In the genomic region with DNA sequence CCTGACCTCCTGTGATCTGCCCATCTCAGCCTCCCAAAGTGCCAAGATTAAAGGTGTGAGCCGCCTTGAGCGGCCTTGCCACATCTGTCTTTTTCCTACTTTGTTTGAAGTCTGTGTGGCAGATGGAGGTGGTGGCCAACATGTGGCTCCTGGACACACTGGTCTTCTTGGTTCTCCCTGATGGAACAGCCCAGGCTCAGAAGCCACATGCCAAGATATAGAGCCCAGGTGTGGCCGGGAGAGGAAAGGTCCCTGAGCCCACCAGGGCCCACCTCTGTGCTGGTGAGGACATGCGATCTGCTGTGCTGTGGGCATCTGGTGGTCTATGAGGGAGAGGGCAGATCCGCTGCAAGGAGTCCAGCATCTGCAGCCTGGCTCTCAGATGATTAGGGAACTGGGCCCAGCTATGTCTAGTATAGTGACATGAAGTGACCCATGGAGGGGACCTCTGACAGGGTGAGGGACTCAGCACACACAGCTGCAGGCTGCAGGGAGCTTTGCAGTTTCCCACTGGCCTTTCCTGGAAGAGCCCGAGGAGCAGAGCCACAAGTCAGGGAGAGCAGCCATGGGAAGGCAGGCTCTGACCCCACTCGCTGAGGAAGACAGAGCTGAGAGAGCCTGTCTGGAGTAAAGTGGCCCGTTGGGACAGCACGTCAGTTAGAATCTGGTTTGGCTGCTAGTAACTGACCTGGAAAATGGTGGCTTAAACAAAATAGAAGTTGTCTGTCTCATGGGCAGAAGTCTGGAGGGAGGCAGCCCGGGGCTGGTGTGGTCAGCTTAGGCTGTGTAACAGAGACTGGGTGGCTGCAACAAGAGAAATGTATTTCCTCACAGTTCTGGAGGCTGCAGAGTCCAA, we compare ENCODE assay signal across 20 cellular contexts. TPM values are rescaled to one million over a fixed set of nuclear protein-coding genes. Genes with fewer than 3 reads are reported as not detected.
DNase-seq lines count a peak whose midpoint lies in the region; TF ChIP-seq lines count a peak whose summit lies in the region.
"Had no signal": no experiment of that assay in that cellular context is flagged by ENCODE, and none has a peak within 500 bp of the region (broad histone marks: within the 10 kb centered on the region; RNA-seq: fewer than 3 reads in every experiment).

No MANE protein-coding gene starts in this region.

- no peaks in the 10 kb centered on the region for H3K4me1 ChIP-seq in right atrium auricular region
- H3K4me1 ChIP-seq: adrenal gland had no signal

- TF ChIP-seq CTCF in GM13976 (IDR thresholded peaks at IDR 0.05; ENCODE audit: borderline replicate concordance, control extremely low read depth, extremely low read depth, insufficient read depth, missing control alignments) (no peak), right atrium auricular region (IDR thresholded peaks at IDR 0.05) (no peak), progenitor cell of endocrine pancreas (IDR thresholded peaks at IDR 0.05; ENCODE audit: unreplicated experiment) (no peak)

- H3K9me3 Mint-ChIP-seq in activated T-helper 2 cell treated with anti-CD3 and anti-CD28 coated beads, Interferon-gamma antibody, Interleukin-2, Interleukin-4, amounts not matched to agents 10 μg/mL and 5 μg/mL and 100 μg/mL, durations not matched to agents 14 hours and 24 hours and 36 hours = no peaks in the 10 kb centered on the region
- peaks cover 2% of the 10 kb centered on the region for H3K9me3 Mint-ChIP-seq in progenitor cell of endocrine pancreas (ENCODE audit: low read depth)
- H3K9me3 Mint-ChIP-seq: CD4-positive, CD25-positive, alpha-beta regulatory T cell had no signal

- H3K36me3 ChIP-seq in right atrium auricular region = no peaks in the 10 kb centered on the region
- H3K36me3 ChIP-seq: adrenal gland had no signal

- H3K27me3 Mint-ChIP-seq in activated T-helper 2 cell treated with anti-CD3 and anti-CD28 coated beads, Interferon-gamma antibody, Interleukin-2, Interleukin-4, amounts not matched to agents 10 μg/mL and 5 μg/mL and 100 μg/mL, durations not matched to agents 14 hours and 24 hours and 36 hours (ENCODE audit: low read depth) = no peaks in the 10 kb centered on the region
- H3K27me3 Mint-ChIP-seq in progenitor cell of endocrine pancreas = no peaks in the 10 kb centered on the region
- H3K27me3 Mint-ChIP-seq: CD4-positive, CD25-positive, alpha-beta regulatory T cell had no signal

- H3K4me3 Mint-ChIP-seq in activated T-helper 2 cell treated with anti-CD3 and anti-CD28 coated beads, Interferon-gamma antibody, Interleukin-2, Interleukin-4, amounts not matched to agents 10 μg/mL and 5 μg/mL and 100 μg/mL, durations not matched to agents 14 hours and 24 hours and 36 hours (ENCODE audit: low read depth) = no peak overlapping the region
- no peak overlapping the region for H3K4me3 Mint-ChIP-seq in progenitor cell of endocrine pancreas (ENCODE audit: low read depth)
- H3K4me3 Mint-ChIP-seq: CD4-positive, CD25-positive, alpha-beta regulatory T cell had no signal

- DNase-seq in GM13976 (ENCODE audit: low spot score) (peak; percentile 4), right atrium auricular region (ENCODE audit: low spot score) (peak; percentile 50), progenitor cell of endocrine pancreas (ENCODE audit: low spot score, unreplicated experiment) (no peak), DMS 273 (lab: John Stamatoyannopoulos, UW; ENCODE audit: unreplicated experiment) (no peak), NCI-H1092 treated with DMSO at 0.1 percent for 48 hours (lab: John Stamatoyannopoulos, UW) (no peak), AG08396 (ENCODE audit: low spot score) (no peak)
- DNase-seq in activated T-helper 2 cell treated with anti-CD3 and anti-CD28 coated beads, Interferon-gamma antibody, Interleukin-2, Interleukin-4, amounts not matched to agents 10 μg/mL and 5 μg/mL and 100 μg/mL, durations not matched to agents 14 hours and 24 hours and 36 hours (ENCODE audit: low spot score) = peak; percentile 5
- DNase-seq: activated CD4-positive, alpha-beta T cell treated with anti-CD3 and anti-CD28 coated beads for 1 hour; CD4-positive, CD25-positive, alpha-beta regulatory T cell; DMS153; foreskin melanocyte; Kasumi-1; kidney glomerular epithelial cell; midbrain; NCI-H1048; NCI-H526; RPMI8226; stimulated activated CD4-positive, alpha-beta T cell treated with anti-CD3 and anti-CD28 coated beads, Interleukin-12 subunit alpha, Interleukin-12 subunit beta, amount 100 ng/mL, for 4 hours; T1000 had no signal

- H3K4me3 ChIP-seq in right atrium auricular region = no peak overlapping the region
- H3K4me3 ChIP-seq: adrenal gland had no signal

- no peaks in the 10 kb centered on the region for H3K36me3 Mint-ChIP-seq in activated T-helper 2 cell treated with anti-CD3 and anti-CD28 coated beads, Interferon-gamma antibody, Interleukin-2, Interleukin-4, amounts not matched to agents 10 μg/mL and 5 μg/mL and 100 μg/mL, durations not matched to agents 14 hours and 24 hours and 36 hours (ENCODE audit: low read depth)
- H3K36me3 Mint-ChIP-seq in progenitor cell of endocrine pancreas (ENCODE audit: insufficient read depth) = peaks cover under 1% of the 10 kb centered on the region
- H3K36me3 Mint-ChIP-seq: CD4-positive, CD25-positive, alpha-beta regulatory T cell had no signal

- H3K27me3 ChIP-seq in right atrium auricular region = no peaks in the 10 kb centered on the region
- H3K27me3 ChIP-seq: adrenal gland had no signal

- H3K27ac ChIP-seq in right atrium auricular region = no peak overlapping the region
- H3K27ac ChIP-seq: adrenal gland had no signal

- H3K9me3 ChIP-seq in right atrium auricular region = peaks cover 0 to 12% of the 10 kb centered on the region in 2 donors
- H3K9me3 ChIP-seq: adrenal gland had no signal

- in situ Hi-C loops in GM13976 (cut with MboI; ENCODE audit: low sequenced_read_pairs, unreplicated experiment) = no loop called here

- no peak overlapping the region for H3K27ac Mint-ChIP-seq in activated T-helper 2 cell treated with anti-CD3 and anti-CD28 coated beads, Interferon-gamma antibody, Interleukin-2, Interleukin-4, amounts not matched to agents 10 μg/mL and 5 μg/mL and 100 μg/mL, durations not matched to agents 14 hours and 24 hours and 36 hours
- peak overlapping the region; percentile 29 for H3K27ac Mint-ChIP-seq in progenitor cell of endocrine pancreas
- H3K27ac Mint-ChIP-seq: CD4-positive, CD25-positive, alpha-beta regulatory T cell had no signal

- intact Hi-C loops in activated T-helper 2 cell treated with anti-CD3 and anti-CD28 coated beads, Interferon-gamma antibody, Interleukin-2, Interleukin-4, amounts not matched to agents 10 μg/mL and 5 μg/mL and 100 μg/mL, durations not matched to agents 14 hours and 24 hours and 36 hours (cut with micrococcal nuclease) = no loop called here

- no peaks in the 10 kb centered on the region for H3K4me1 Mint-ChIP-seq in activated T-helper 2 cell treated with anti-CD3 and anti-CD28 coated beads, Interferon-gamma antibody, Interleukin-2, Interleukin-4, amounts not matched to agents 10 μg/mL and 5 μg/mL and 100 μg/mL, durations not matched to agents 14 hours and 24 hours and 36 hours (ENCODE audit: low read depth)
- H3K4me1 Mint-ChIP-seq in progenitor cell of endocrine pancreas (ENCODE audit: low read depth) = no peaks in the 10 kb centered on the region
- H3K4me1 Mint-ChIP-seq: CD4-positive, CD25-positive, alpha-beta regulatory T cell had no signal

RNA-seq across cellular contexts. Expression of a gene that starts 25.9 kb away (rescaled TPM):
- 8.9 and 9.4 TPM in 2 replicates for total RNA-seq in activated T-helper 2 cell treated with anti-CD3 and anti-CD28 coated beads, Interferon-gamma antibody, Interleukin-2, Interleukin-4, amounts not matched to agents 10 μg/mL and 5 μg/mL and 100 μg/mL, durations not matched to agents 14 hours and 24 hours and 36 hours
- total RNA-seq in right atrium auricular region (1 to 10 TPM; 2.4 to 3.2 TPM), progenitor cell of endocrine pancreas (11.3 and 13.6 TPM in 2 replicates)
- total RNA-seq: CD4-positive, CD25-positive, alpha-beta regulatory T cell had no signal

Comparison
In these comparisons a context has a peak if more than half of its experiments do, and no peak if none do; other contexts are left out.
1. DNase-seq: peak in GM13976 (single experiment), activated T-helper 2 cell treated with anti-CD3 and anti-CD28 coated beads, Interferon-gamma antibody, Interleukin-2, Interleukin-4, amounts not matched to agents 10 μg/mL and 5 μg/mL and 100 μg/mL, durations not matched to agents 14 hours and 24 hours and 36 hours (single experiment) and right atrium auricular region (single experiment); none in progenitor cell of endocrine pancreas (single experiment), DMS 273 (single experiment), NCI-H1092 treated with DMSO at 0.1 percent for 48 hours (single experiment) and AG08396 (single experiment).